ENCODE assay signal across 28 cellular contexts in the genomic region with DNA sequence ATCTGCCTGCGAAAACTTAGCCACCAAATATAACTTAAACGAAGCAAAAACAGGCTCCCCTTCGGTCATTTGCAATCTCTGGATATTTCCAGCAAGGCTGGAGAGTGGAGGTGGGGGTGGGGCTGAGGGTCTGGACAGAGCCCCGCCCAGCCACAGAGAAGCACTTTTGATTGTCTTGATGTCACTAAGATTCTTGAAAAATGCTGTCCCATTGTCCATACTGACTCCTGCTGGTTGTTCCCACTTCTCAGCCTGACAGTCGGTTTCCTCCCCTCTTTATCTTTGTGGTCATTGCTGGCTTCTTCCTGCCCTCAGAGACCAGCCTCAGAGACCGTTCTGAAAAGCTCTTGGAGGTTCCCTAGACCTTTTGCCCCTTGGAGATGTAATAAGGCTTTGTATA.
"Had no signal": no experiment of that assay in that cellular context is flagged by ENCODE, and none has a peak within 500 bp of the region (broad histone marks: within the 10 kb centered on the region; RNA-seq: fewer than 3 reads in every experiment).

No MANE protein-coding gene starts in this region.

- H3K4me3 ChIP-seq: coronary artery, gastrocnemius medialis, lower lobe of right lung, prostate gland, right atrium auricular region, smooth muscle cell, suprapubic skin, transverse colon, upper lobe of right lung, uterus had no signal

- DNase-seq: dermis blood vessel endothelial cell; effector CD4-positive, alpha-beta T cell; foreskin fibroblast; gastrocnemius medialis; head of caudate nucleus; immature natural killer cell; left ventricle myocardium superior; lower lobe of right lung; natural killer cell; nucleus accumbens; stimulated activated CD4-positive, alpha-beta T cell treated with anti-CD3 and anti-CD28 coated beads, Interleukin-12 subunit alpha, Interleukin-12 subunit beta, amount 100 ng/mL, for 4 hours; stimulated activated CD4-positive, alpha-beta T cell treated with anti-CD3 and anti-CD28 coated beads, Interleukin-1b, Interleukin-23, amount 100 ng/mL, for 48 hours; stimulated activated CD4-positive, alpha-beta T cell treated with anti-CD3 and anti-CD28 coated beads, Interleukin-4, amount 100 ng/mL, for 1 hour; stimulated activated CD8-positive, alpha-beta memory T cell treated with anti-CD3 and anti-CD28 coated beads, Interleukin-4, amount 100 ng/mL, for 48 hours; stimulated activated naive CD4-positive, alpha-beta T cell; stimulated activated naive CD8-positive, alpha-beta T cell treated with anti-CD3 and anti-CD28 coated beads, Interleukin-15, amount 100 ng/mL, for 72 hours; transverse colon; upper lobe of right lung; uterus had no signal

- H3K4me3 Mint-ChIP-seq: immature natural killer cell; natural killer cell; stimulated activated naive CD8-positive, alpha-beta T cell treated with anti-CD3 and anti-CD28 coated beads, Interleukin-15, amount 100 ng/mL, for 72 hours had no signal

- H3K36me3 ChIP-seq: gastrocnemius medialis, lower lobe of right lung, prostate gland, right atrium auricular region, suprapubic skin, transverse colon, upper lobe of right lung, uterus had no signal

- H3K27ac Mint-ChIP-seq: immature natural killer cell; natural killer cell; stimulated activated naive CD8-positive, alpha-beta T cell treated with anti-CD3 and anti-CD28 coated beads, Interleukin-15, amount 100 ng/mL, for 72 hours had no signal

- H3K36me3 Mint-ChIP-seq: immature natural killer cell had no signal

- ATAC-seq: esophagus mucosa; gastrocnemius medialis; left ventricle myocardium superior; lower lobe of right lung; sciatic nerve; stimulated activated naive CD8-positive, alpha-beta T cell treated with anti-CD3 and anti-CD28 coated beads, Interleukin-15, amount 100 ng/mL, for 72 hours; upper lobe of right lung had no signal

- H3K27me3 ChIP-seq: gastrocnemius medialis, right atrium auricular region, suprapubic skin, transverse colon, upper lobe of right lung, uterus had no signal

- H3K4me1 ChIP-seq: gastrocnemius medialis, lower lobe of right lung, prostate gland, right atrium auricular region, suprapubic skin, transverse colon, upper lobe of right lung, uterus had no signal

- H3K27me3 Mint-ChIP-seq: stimulated activated naive CD8-positive, alpha-beta T cell treated with anti-CD3 and anti-CD28 coated beads, Interleukin-15, amount 100 ng/mL, for 72 hours had no signal

- H3K27ac ChIP-seq: coronary artery, epithelial cell of prostate, gastrocnemius medialis, lower lobe of right lung, prostate gland, right atrium auricular region, suprapubic skin, transverse colon, upper lobe of right lung, uterus had no signal

- H3K4me1 Mint-ChIP-seq: immature natural killer cell; natural killer cell; stimulated activated naive CD8-positive, alpha-beta T cell treated with anti-CD3 and anti-CD28 coated beads, Interleukin-15, amount 100 ng/mL, for 72 hours had no signal

- H3K9me3 ChIP-seq: gastrocnemius medialis, lower lobe of right lung, prostate gland, right atrium auricular region, suprapubic skin, transverse colon, upper lobe of right lung, uterus had no signal

- H3K4me2 ChIP-seq: smooth muscle cell had no signal

- FAIRE-seq: keratinocyte had no signal
